ENCODE assay signal across 36 cellular contexts in genomic region chr7:87123105-87123504, GRCh38. TPM values are rescaled to one million over a fixed set of nuclear protein-coding genes. Genes with fewer than 3 reads are reported as not detected.
DNase-seq lines count a peak whose midpoint lies in the region; ATAC-seq, FAIRE-seq and TF ChIP-seq lines count a peak whose summit lies in the region.
"Had no signal": no experiment of that assay in that cellular context is flagged by ENCODE, and none has a peak within 500 bp of the region (broad histone marks: within the 10 kb centered on the region; RNA-seq: fewer than 3 reads in every experiment).

No MANE protein-coding gene starts in this region.

- DNase-seq in HUDEP-2 (lab: John Stamatoyannopoulos, UW; ENCODE audit: unreplicated experiment in 76 of 76) = peak in 41 of 76 experiments; percentile 5 to 86 (median 51)
- peak in 2 of 4 experiments; percentile 27 to 48 for DNase-seq in K562 (ENCODE audit: extremely low read depth in 1 of 4, low spot score in 3 of 4)
- peak; percentile 11 to 54 for DNase-seq in erythroblast (lab: John Stamatoyannopoulos, UW)
- no peak for DNase-seq in NCI-H1092 treated with DMSO at 0.1 percent for 48 hours (lab: John Stamatoyannopoulos, UW)
- DNase-seq in DMS 273 treated with DMSO at 0.1 percent for 48 hours (lab: John Stamatoyannopoulos, UW) = no peak
- DNase-seq in HTR-8/SVneo (ENCODE audit: insufficient read length, low spot score) = no peak
- no peak for DNase-seq in activated naive CD8-positive, alpha-beta T cell treated with anti-CD3 and anti-CD28 coated beads, Interleukin-2, amount 50 U/mL, for 24 hours
- DNase-seq: 8988T; ACHN; AML-193; BE2C; C1 segment of cervical spinal cord; Caco-2; Calu3; CD4-positive, alpha-beta memory T cell; CD4-positive, alpha-beta T cell; CD4-positive, CD25-positive, alpha-beta regulatory T cell; CD8-positive, alpha-beta memory T cell; CD8-positive, alpha-beta T cell; COR-L47; DMS153; DMS53; DMS79; DMS79 treated with DMSO at 0.1 percent for 48 hours; DND-41; EL had no signal

- no peak for TF ChIP-seq CTCF in HEK293 (tag by site-specific recombination; IDR thresholded peaks at IDR 0.05)
- no peak for TF ChIP-seq CTCF in K562 (IDR thresholded peaks at IDR 0.05 in 2 of 3, conservative IDR thresholded peaks at IDR 0.05 in 1 of 3; ENCODE audit: insufficient read depth in 2 of 3, low read depth in 1 of 3, low read length in 3 of 3)

- H3K4me3 ChIP-seq in HEK293 (ENCODE audit: low read depth, low read length) (no peak overlapping the region), K562 (no peak overlapping the region)
- H3K4me3 ChIP-seq: A549; BLaER1; BLaER1 treated with 17β-estradiol and CSF1 and Interleukin-3, amounts not matched to agents 10 nM and 100 nM had no signal

- H3K4me3 Mint-ChIP-seq in activated naive CD8-positive, alpha-beta T cell treated with anti-CD3 and anti-CD28 coated beads, Interleukin-2, amount 50 U/mL, for 24 hours = no peak overlapping the region
- H3K4me3 Mint-ChIP-seq: B cell; CD14-positive monocyte; CD4-positive, alpha-beta memory T cell; CD4-positive, alpha-beta T cell; CD4-positive, CD25-positive, alpha-beta regulatory T cell; CD8-positive, alpha-beta memory T cell; CD8-positive, alpha-beta T cell had no signal

- H3K27ac Mint-ChIP-seq in activated naive CD8-positive, alpha-beta T cell treated with anti-CD3 and anti-CD28 coated beads, Interleukin-2, amount 50 U/mL, for 24 hours = no peak overlapping the region
- H3K27ac Mint-ChIP-seq: B cell; CD14-positive monocyte; CD4-positive, alpha-beta memory T cell; CD4-positive, alpha-beta T cell; CD4-positive, CD25-positive, alpha-beta regulatory T cell; CD8-positive, alpha-beta T cell had no signal

- no peak overlapping the region for H2AFZ ChIP-seq in K562 (ENCODE audit: low read depth, low read length)

- H3K36me3 ChIP-seq in HEK293 (ENCODE audit: control insufficient read depth in 2 of 2, insufficient read depth in 1 of 2, low read length in 2 of 2) = no peaks in the 10 kb centered on the region
- no peaks in the 10 kb centered on the region for H3K36me3 ChIP-seq in K562 (ENCODE audit: control insufficient read depth, insufficient read depth, low read length)
- H3K36me3 ChIP-seq: BE2C; BLaER1; BLaER1 treated with 17β-estradiol and CSF1 and Interleukin-3, amounts not matched to agents 10 nM and 100 nM had no signal

- H3K9ac ChIP-seq in K562 (ENCODE audit: insufficient read depth in 1 of 2, low read depth in 2 of 2, low read length in 2 of 2) = no peak overlapping the region
- H3K9ac ChIP-seq: BLaER1; BLaER1 treated with 17β-estradiol and CSF1 and Interleukin-3, amounts not matched to agents 10 nM and 100 nM had no signal

- peak; percentile 58 for ATAC-seq in K562
- no peak for ATAC-seq in activated naive CD8-positive, alpha-beta T cell treated with anti-CD3 and anti-CD28 coated beads, Interleukin-2, amount 50 U/mL, for 24 hours
- ATAC-seq: A549; CD8-positive, alpha-beta T cell had no signal

- no peaks in the 10 kb centered on the region for H4K20me1 ChIP-seq in K562 (replicated peaks; ENCODE audit: control insufficient read depth, insufficient read depth, low read length)
- H4K20me1 ChIP-seq: BLaER1; BLaER1 treated with 17β-estradiol and CSF1 and Interleukin-3, amounts not matched to agents 10 nM and 100 nM had no signal

- no peak for TF ChIP-seq RAD21 in K562 (CRISPR knock-in tag; conservative IDR thresholded peaks at IDR 0.05 in 1 of 2, IDR thresholded peaks at IDR 0.05 in 1 of 2)

- no peaks in the 10 kb centered on the region for H3K9me1 ChIP-seq in K562 (ENCODE audit: control insufficient read depth, insufficient read depth, low read length)

- intact Hi-C loops in K562 (cut with micrococcal nuclease) = no loop called here

- no peak overlapping the region for H3K4me2 ChIP-seq in K562 (ENCODE audit: insufficient read depth, low read length)
- H3K4me2 ChIP-seq: A549; BLaER1; BLaER1 treated with 17β-estradiol and CSF1 and Interleukin-3, amounts not matched to agents 10 nM and 100 nM had no signal

- no peaks in the 10 kb centered on the region for H3K36me3 Mint-ChIP-seq in activated naive CD8-positive, alpha-beta T cell treated with anti-CD3 and anti-CD28 coated beads, Interleukin-2, amount 50 U/mL, for 24 hours (ENCODE audit: low read depth)
- H3K36me3 Mint-ChIP-seq: CD14-positive monocyte; CD4-positive, alpha-beta memory T cell; CD4-positive, CD25-positive, alpha-beta regulatory T cell; CD8-positive, alpha-beta memory T cell; CD8-positive, alpha-beta T cell had no signal

- no peaks in the 10 kb centered on the region for H3K4me1 Mint-ChIP-seq in activated naive CD8-positive, alpha-beta T cell treated with anti-CD3 and anti-CD28 coated beads, Interleukin-2, amount 50 U/mL, for 24 hours
- H3K4me1 Mint-ChIP-seq: B cell; CD14-positive monocyte; CD4-positive, alpha-beta memory T cell; CD4-positive, CD25-positive, alpha-beta regulatory T cell; CD8-positive, alpha-beta memory T cell had no signal

- H3K4me1 ChIP-seq in HEK293 (ENCODE audit: control insufficient read depth, insufficient read depth, low read length) = no peaks in the 10 kb centered on the region; the same call in 1 of the 2 replicates
- peaks cover 0 to 8% of the 10 kb centered on the region in 2 experiments; a peak in 2 of 5 replicates for H3K4me1 ChIP-seq in K562 (replicated peaks in 1 of 2; ENCODE audit: control insufficient read depth in 2 of 2, insufficient read depth in 2 of 2, low read length in 2 of 2)
- H3K4me1 ChIP-seq: A549; BE2C; BLaER1; BLaER1 treated with 17β-estradiol and CSF1 and Interleukin-3, amounts not matched to agents 10 nM and 100 nM; Caco-2 had no signal

- CTCF ChIA-PET in HEK293 (lab: Yijun Ruan, JAX) (no interaction called here), K562 (lab: Yijun Ruan, JAX; ENCODE audit: low intra/inter-chr PET ratio) (no interaction called here)

- H3K79me2 ChIP-seq in K562 (ENCODE audit: control insufficient read depth, insufficient read depth, low read length) = no peaks in the 10 kb centered on the region

- no peaks in the 10 kb centered on the region for H3K9me3 ChIP-seq in HEK293 (ENCODE audit: control insufficient read depth, insufficient read depth, low read depth, low read length)
- H3K9me3 ChIP-seq in K562 (replicated peaks; ENCODE audit: control insufficient read depth, insufficient read depth, low read depth, low read length) = no peaks in the 10 kb centered on the region
- H3K9me3 ChIP-seq: A549; BE2C; BLaER1; BLaER1 treated with 17β-estradiol and CSF1 and Interleukin-3, amounts not matched to agents 10 nM and 100 nM; Caco-2 had no signal

- in situ Hi-C loops in K562 (cut with MboI) = no loop called here

- H3K27ac ChIP-seq in HEK293 (ENCODE audit: extremely low read depth, low read depth, low read length) (no peak overlapping the region), K562 (ENCODE audit: extremely low read depth, low read depth, low read length) (no peak overlapping the region)
- H3K27ac ChIP-seq: 22Rv1; A549; BLaER1; BLaER1 treated with 17β-estradiol and CSF1 and Interleukin-3, amounts not matched to agents 10 nM and 100 nM; C4-2B had no signal

- no peaks in the 10 kb centered on the region for H3K9me3 Mint-ChIP-seq in activated naive CD8-positive, alpha-beta T cell treated with anti-CD3 and anti-CD28 coated beads, Interleukin-2, amount 50 U/mL, for 24 hours
- H3K9me3 Mint-ChIP-seq: CD4-positive, alpha-beta T cell; CD8-positive, alpha-beta memory T cell; CD8-positive, alpha-beta T cell had no signal

- TF ChIP-seq POLR2A in K562 (conservative IDR thresholded peaks at IDR 0.05) (no peak), erythroblast (IDR thresholded peaks at IDR 0.05; ENCODE audit: low read length) (no peak)

- H3K27me3 Mint-ChIP-seq in activated naive CD8-positive, alpha-beta T cell treated with anti-CD3 and anti-CD28 coated beads, Interleukin-2, amount 50 U/mL, for 24 hours = no peaks in the 10 kb centered on the region
- H3K27me3 Mint-ChIP-seq: CD4-positive, alpha-beta T cell; CD8-positive, alpha-beta memory T cell had no signal

- no peaks in the 10 kb centered on the region for H3K27me3 ChIP-seq in K562 (ENCODE audit: control insufficient read depth in 2 of 2, insufficient read depth in 2 of 2, low read length in 2 of 2)
- H3K27me3 ChIP-seq: BLaER1; BLaER1 treated with 17β-estradiol and CSF1 and Interleukin-3, amounts not matched to agents 10 nM and 100 nM had no signal

- POLR2A ChIA-PET in HEK293 (lab: Yijun Ruan, JAX) (no interaction called here), K562 (lab: Yijun Ruan, JAX) (interaction anchor here (0.7 kb wide), 1 partner anchor 72 kb away, joined by 3 read pairs; no protein-coding TSS in a partner anchor)

- FAIRE-seq in K562 (lab: Jason Lieb, UNC) (no peak), HTR-8/SVneo (lab: Jason Lieb, UNC) (no peak)
- FAIRE-seq: A204.1, A549, D721Med had no signal

- BruUV-seq in K562 (replicated peaks; lab: Mats Ljungman, UMichigan) = no TSS peak

- peak; percentile 58; the same call in 1 of the 2 replicates for TF ChIP-seq EP300 in K562 (IDR thresholded peaks at IDR 0.05; ENCODE audit: low read length)

TF ChIP-seq in K562, 482 proteins besides CTCF, POLR2A, EP300 and RAD21 (continues in another document):
- TF ChIP-seq E2F6 (IDR thresholded peaks at IDR 0.05; ENCODE audit: borderline replicate concordance in 1 of 2, extremely low read depth in 1 of 2, insufficient read depth in 1 of 2, insufficient read length in 1 of 2, low read depth in 1 of 2, low read length in 1 of 2, poor library complexity in 1 of 2, severe bottlenecking in 1 of 2) (no peak), HDAC8 (tag; IDR thresholded peaks at IDR 0.05) (no peak)

RNA-seq across cellular contexts. Expression of gene DMTF1, which starts 29.1 kb away (rescaled TPM):
- 246 and 960 TPM in 2 replicates for total RNA-seq in K562 (2011; cell fraction: chromatin; rRNA removed; ENCODE audit: low replicate concordance)
- total RNA-seq in K562 (2011; cell fraction: nucleolus; rRNA removed) = 112 and 178 TPM in 2 replicates
- 283 and 397 TPM in 2 replicates for total RNA-seq in K562 (2011; cell fraction: nucleoplasm; rRNA removed)
- total RNA-seq in K562 (2014; rRNA removed) (56.4 and 56.7 TPM in 2 replicates), K562 (2014; rRNA removed; fragmentation: Illumina TruSeq; extraction: Trizol) (89.4 and 95.7 TPM in 2 replicates), K562 (2015; rRNA removed; fragmentation: Illumina TruSeq; extraction: Trizol) (72.5 and 90.5 TPM in 2 replicates), K562 (2021) (62.5 and 64.3 TPM in 2 replicates)
- polyA plus RNA-seq in K562 (2011; rRNA removed) (205 and 208 TPM in 2 replicates), K562 (2014; fragmentation: Illumina TruSeq; extraction: Trizol) (92.7 and 98.5 TPM in 2 replicates), K562 (2014; fragmentation: Nextera tagmentation; extraction: Ambion mirVana) (10 to 100 TPM; 25.7 to 52.4 TPM), K562 (2014; rRNA removed) (71.4 and 74.7 TPM in 2 replicates)
- 52.2 and 63.2 TPM in 2 replicates for polyA plus RNA-seq in K562 (2011; cell fraction: cytosol; rRNA removed)
- polyA plus RNA-seq in K562 (2011; cell fraction: nucleus; rRNA removed) = 617 and 696 TPM in 2 replicates
- polyA plus RNA-seq in K562 (2012) = 45.0 and 77.9 TPM in 2 replicates
- 313 and 334 TPM in 2 replicates for polyA minus RNA-seq in K562 (2011; rRNA and poly(A)+ RNA removed)
- 36.5 and 39.3 TPM in 2 replicates for polyA minus RNA-seq in K562 (2011; cell fraction: cytosol; rRNA and poly(A)+ RNA removed)
- polyA minus RNA-seq in K562 (2011; cell fraction: nucleus; rRNA and poly(A)+ RNA removed) = 358 and 510 TPM in 2 replicates

Comparison
In these comparisons a context has a peak if more than half of its experiments do, and no peak if none do; other contexts are left out.
1. DNase-seq: peak in HUDEP-2 (41 of 76) and erythroblast (2 of 2); none in NCI-H1092 treated with DMSO at 0.1 percent for 48 hours (single experiment), DMS 273 treated with DMSO at 0.1 percent for 48 hours (single experiment), HTR-8/SVneo (single experiment) and activated naive CD8-positive, alpha-beta T cell treated with anti-CD3 and anti-CD28 coated beads, Interleukin-2, amount 50 U/mL, for 24 hours (single experiment).